In the genomic region with DNA sequence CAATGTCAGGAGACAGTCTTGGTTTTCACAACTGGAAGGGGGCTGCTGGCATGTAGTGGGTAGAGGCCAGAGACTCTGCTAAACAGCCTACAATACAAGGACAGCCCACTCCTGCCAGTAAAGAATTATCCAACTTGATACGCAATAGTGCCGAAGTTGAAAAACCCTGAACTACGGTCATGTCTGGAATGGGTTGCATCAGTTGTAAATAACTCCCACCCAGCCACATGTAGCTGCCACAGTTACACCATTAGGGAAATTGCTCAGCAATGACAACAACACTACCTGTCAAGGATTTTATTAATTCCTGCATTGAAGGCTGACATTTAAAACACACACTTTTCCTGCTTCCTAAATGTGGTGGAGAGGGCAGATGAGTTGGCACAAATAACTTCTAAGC, we compare ENCODE assay signal across 1 cellular context.
TF ChIP-seq lines count a peak whose summit lies in the region.

No MANE protein-coding gene starts in this region.

TF ChIP-seq in IMR-90, 13 proteins besides CTCF, POLR2A, EP300 and RAD21:
- TF ChIP-seq MXI1 (IDR thresholded peaks at IDR 0.05; ENCODE audit: borderline replicate concordance, low read depth, low read length) (no peak), CEBPB (IDR thresholded peaks at IDR 0.05; ENCODE audit: low read depth, low read length) (no peak), MAFK (IDR thresholded peaks at IDR 0.05; ENCODE audit: low read depth, low read length) (no peak), CHD1 (IDR thresholded peaks at IDR 0.05; ENCODE audit: low read depth, low read length) (no peak), RCOR1 (IDR thresholded peaks at IDR 0.05; ENCODE audit: insufficient replicate concordance, low read length) (no peak), RFX5 (IDR thresholded peaks at IDR 0.05; ENCODE audit: low read depth, low read length) (no peak), SMC3 (IDR thresholded peaks at IDR 0.05; ENCODE audit: low read depth, low read length) (no peak), NFE2L2 (IDR thresholded peaks at IDR 0.05; ENCODE audit: low read depth, low read length) (no peak), MAZ (IDR thresholded peaks at IDR 0.05; ENCODE audit: borderline replicate concordance, low read depth, low read length) (no peak), FOS (IDR thresholded peaks at IDR 0.05; ENCODE audit: low read depth, low read length) (no peak), BHLHE40 (IDR thresholded peaks at IDR 0.05; ENCODE audit: low read depth, low read length) (no peak)
- TF ChIP-seq, protein P1, sequence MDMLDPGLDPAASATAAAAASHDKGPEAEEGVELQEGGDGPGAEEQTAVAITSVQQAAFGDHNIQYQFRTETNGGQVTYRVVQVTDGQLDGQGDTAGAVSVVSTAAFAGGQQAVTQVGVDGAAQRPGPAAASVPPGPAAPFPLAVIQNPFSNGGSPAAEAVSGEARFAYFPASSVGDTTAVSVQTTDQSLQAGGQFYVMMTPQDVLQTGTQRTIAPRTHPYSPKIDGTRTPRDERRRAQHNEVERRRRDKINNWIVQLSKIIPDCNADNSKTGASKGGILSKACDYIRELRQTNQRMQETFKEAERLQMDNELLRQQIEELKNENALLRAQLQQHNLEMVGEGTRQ (IDR thresholded peaks at IDR 0.05; ENCODE audit: low read depth, low read length), result no peak
- TF ChIP-seq, protein P2, sequence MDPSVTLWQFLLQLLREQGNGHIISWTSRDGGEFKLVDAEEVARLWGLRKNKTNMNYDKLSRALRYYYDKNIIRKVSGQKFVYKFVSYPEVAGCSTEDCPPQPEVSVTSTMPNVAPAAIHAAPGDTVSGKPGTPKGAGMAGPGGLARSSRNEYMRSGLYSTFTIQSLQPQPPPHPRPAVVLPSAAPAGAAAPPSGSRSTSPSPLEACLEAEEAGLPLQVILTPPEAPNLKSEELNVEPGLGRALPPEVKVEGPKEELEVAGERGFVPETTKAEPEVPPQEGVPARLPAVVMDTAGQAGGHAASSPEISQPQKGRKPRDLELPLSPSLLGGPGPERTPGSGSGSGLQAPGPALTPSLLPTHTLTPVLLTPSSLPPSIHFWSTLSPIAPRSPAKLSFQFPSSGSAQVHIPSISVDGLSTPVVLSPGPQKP (IDR thresholded peaks at IDR 0.05; ENCODE audit: borderline replicate concordance, low read depth, low read length), result no peak
TF ChIP-seq in IMR-90: peak in this region for 0.
